In the genomic region with DNA sequence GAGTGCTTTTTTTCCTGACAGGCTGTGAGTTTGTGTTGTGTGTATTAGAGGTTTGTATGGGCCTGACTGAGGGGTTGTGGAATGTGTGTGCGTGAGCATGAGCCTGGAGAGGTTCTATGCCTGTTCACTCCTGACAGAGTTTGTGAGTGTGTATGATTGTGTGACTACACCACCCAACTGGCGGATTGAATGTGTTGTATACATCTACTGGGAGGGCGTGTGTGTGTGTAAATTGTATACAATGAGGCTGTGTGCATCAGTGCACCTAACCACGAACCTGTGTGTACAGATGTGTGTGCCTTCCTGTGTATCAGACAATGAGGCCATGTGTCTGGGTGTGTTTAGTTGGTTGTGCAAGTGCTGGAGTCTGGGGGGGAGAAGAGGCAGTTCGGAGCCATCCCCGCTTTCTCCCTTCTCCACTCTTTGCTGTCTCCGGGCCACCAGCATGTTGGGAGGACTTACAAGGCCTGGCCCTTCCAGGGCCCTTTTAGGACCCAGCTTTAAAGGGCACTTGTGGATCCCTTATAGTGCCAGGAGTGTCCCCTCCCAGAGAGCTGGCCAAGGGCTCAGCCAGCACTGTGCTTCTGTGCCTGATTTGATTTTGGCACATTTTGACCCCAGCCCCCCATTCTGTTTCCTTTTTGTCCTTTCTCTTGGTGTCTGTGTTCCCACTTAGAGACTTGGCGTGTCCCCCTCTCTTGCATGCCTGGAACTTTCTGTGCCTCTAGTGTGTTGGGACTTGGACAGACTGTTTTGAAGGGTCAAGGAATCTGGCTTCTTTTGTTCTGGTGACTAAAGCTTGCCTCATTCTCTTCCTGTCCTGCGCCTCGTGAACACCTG, we compare ENCODE assay signal across 9 cellular contexts. TPM values are rescaled to one million over a fixed set of nuclear protein-coding genes. Genes with fewer than 3 reads are reported as not detected.
A peak's percentile ranks its signal among the peaks of the same experiment; 100 is the strongest.
DNase-seq lines count a peak whose midpoint lies in the region; ATAC-seq, FAIRE-seq and TF ChIP-seq lines count a peak whose summit lies in the region.
"Had no signal": no experiment of that assay in that cellular context is flagged by ENCODE, and none has a peak within 500 bp of the region (broad histone marks: within the 10 kb centered on the region; RNA-seq: fewer than 3 reads in every experiment).

No MANE protein-coding gene starts in this region.

- H3K9me3 ChIP-seq in HUES64 (ENCODE audit: insufficient read depth, low read depth, low read length) (no peaks in the 10 kb centered on the region; the same call in 1 of the 2 replicates), liver (ENCODE audit: control insufficient read depth in 4 of 4, low read length in 3 of 4) (no peaks in the 10 kb centered on the region), testis (no peaks in the 10 kb centered on the region)

- H3K9ac ChIP-seq in HUES64 (ENCODE audit: low read depth, low read length) (peak overlapping the region; percentile 53; the same call in 1 of the 2 replicates), liver (ENCODE audit: low read depth in 1 of 2, low read length in 2 of 2) (peak overlapping the region in 1 of 2 donors; percentile 58)

- peaks cover 26% of the 10 kb centered on the region for H3K4me1 ChIP-seq in HUES64 (ENCODE audit: insufficient read depth, low read length)
- peaks cover 14 to 50% (median 37%) of the 10 kb centered on the region in 4 donors for H3K4me1 ChIP-seq in liver (ENCODE audit: control insufficient read depth in 4 of 4, insufficient read depth in 4 of 4, low read length in 3 of 4)
- H3K4me1 ChIP-seq in testis = peaks cover 12% of the 10 kb centered on the region

- no peak for TF ChIP-seq POLR2A in testis (IDR thresholded peaks at IDR 0.05)

- peak; percentile 90 for FAIRE-seq in bronchial epithelial cell (lab: Jason Lieb, UNC)

- H3K27me3 ChIP-seq in HUES64 (ENCODE audit: insufficient read depth, low read length) (peaks cover 10% of the 10 kb centered on the region), bronchial epithelial cell (ENCODE audit: control insufficient read depth, insufficient read depth, low read length) (no peaks in the 10 kb centered on the region), liver (ENCODE audit: control insufficient read depth in 4 of 4, insufficient read depth in 4 of 4, low read length in 3 of 4) (no peaks in the 10 kb centered on the region), testis (no peaks in the 10 kb centered on the region)

- H3K36me3 ChIP-seq in HUES64 (ENCODE audit: insufficient read depth, low read length) (no peaks in the 10 kb centered on the region), bronchial epithelial cell (ENCODE audit: control insufficient read depth, insufficient read depth, low read length) (no peaks in the 10 kb centered on the region), liver (ENCODE audit: control insufficient read depth in 4 of 4, insufficient read depth in 3 of 4, low read depth in 1 of 4, low read length in 3 of 4) (no peaks in the 10 kb centered on the region), testis (ENCODE audit: low read depth, missing control alignments) (no peaks in the 10 kb centered on the region)

- no peak overlapping the region for H3K27ac ChIP-seq in HUES64 (ENCODE audit: low read depth, low read length)
- peak overlapping the region; percentile 47 to 84 for H3K27ac ChIP-seq in liver (ENCODE audit: low read depth in 1 of 2, low read length in 2 of 2)
- H3K27ac ChIP-seq in testis = peak overlapping the region; percentile 77 to 83
- H3K27ac ChIP-seq: HL-60 had no signal

- H3K4me3 ChIP-seq in HUES64 (ENCODE audit: low read length) (peak overlapping the region; percentile 74), bronchial epithelial cell (ENCODE audit: low read depth, low read length) (peak overlapping the region; percentile 54), liver (ENCODE audit: low read depth in 1 of 3, low read length in 3 of 3) (peak overlapping the region; percentile 64 to 96 (median 85)), testis (peak overlapping the region; percentile 72 to 77)

- WGBS in HUES64 = 66% methylated on average over 9 of the region's 10 CpGs
- 34% methylated on average over 10 of the region's 10 CpGs for WGBS in liver
- WGBS in testis, 2 donors = 17 to 26% methylated on average over 9 to 10 of the region's 10 CpGs

- intact Hi-C loops in testis (cut with DNase I; ENCODE audit: low total_unique reads) = no loop called here

- peak in 1 of 2 donors; percentile 11 for TF ChIP-seq RAD21 in liver (IDR thresholded peaks at IDR 0.05)

- peak; percentile 62 for DNase-seq in Ammon's horn (ENCODE audit: low spot score)
- DNase-seq in bronchial epithelial cell (ENCODE audit: low read depth) = peak; percentile 37
- DNase-seq in testis = peak; percentile 65

- TF ChIP-seq CTCF in bronchial epithelial cell (IDR thresholded peaks at IDR 0.05; ENCODE audit: insufficient read depth, low read length, severe bottlenecking) (no peak), liver (IDR thresholded peaks at IDR 0.05; ENCODE audit: low read depth, low read length, missing input control) (no peak), testis (IDR thresholded peaks at IDR 0.05) (no peak)

- no peak for ATAC-seq in HG02588 (IDR thresholded peaks at IDR 0.05; ENCODE audit: unreplicated experiment)
- no peak for ATAC-seq in GM18907 (IDR thresholded peaks at IDR 0.05; ENCODE audit: unreplicated experiment)
- ATAC-seq in HG02610 (IDR thresholded peaks at IDR 0.05; ENCODE audit: unreplicated experiment) = no peak

TF ChIP-seq in liver, 16 proteins besides CTCF, POLR2A, EP300 and RAD21:
- TF ChIP-seq EGR1 (IDR thresholded peaks at IDR 0.05; ENCODE audit: low read depth in 2 of 2) (no peak), HNF4G (IDR thresholded peaks at IDR 0.05) (no peak), SP1 (IDR thresholded peaks at IDR 0.05) (no peak), HNF4A (conservative IDR thresholded peaks at IDR 0.05) (no peak), RXRA (IDR thresholded peaks at IDR 0.05) (no peak), NR2F2 (IDR thresholded peaks at IDR 0.05) (no peak), ATF3 (IDR thresholded peaks at IDR 0.05) (no peak), REST (IDR thresholded peaks at IDR 0.05) (no peak)

RNA-seq across cellular contexts. Expression of gene CTDSPL, which starts 1.3 kb away (rescaled TPM):
- 21.8 TPM for polyA plus RNA-seq in HUES64 (2013, experiment 1 of 2)
- polyA plus RNA-seq in HUES64 (2013, experiment 2 of 2) = 26.3 TPM
- total RNA-seq in bronchial epithelial cell (50.4 and 80.6 TPM in 2 replicates), liver (10 to 100 TPM; 16.7 to 17.2 TPM), testis (10 to 100 TPM; 32.4 to 43.0 TPM)
- polyA plus RNA-seq in liver (10 to 100 TPM in 1 of 2 donors, 1 to 10 TPM in 1; 8.4 to 11.7 TPM), testis (ENCODE audit: insufficient read depth, low read depth, low replicate concordance) (24.4 TPM)
